8 cellular contexts compared by ENCODE assay signal in the genomic region with DNA sequence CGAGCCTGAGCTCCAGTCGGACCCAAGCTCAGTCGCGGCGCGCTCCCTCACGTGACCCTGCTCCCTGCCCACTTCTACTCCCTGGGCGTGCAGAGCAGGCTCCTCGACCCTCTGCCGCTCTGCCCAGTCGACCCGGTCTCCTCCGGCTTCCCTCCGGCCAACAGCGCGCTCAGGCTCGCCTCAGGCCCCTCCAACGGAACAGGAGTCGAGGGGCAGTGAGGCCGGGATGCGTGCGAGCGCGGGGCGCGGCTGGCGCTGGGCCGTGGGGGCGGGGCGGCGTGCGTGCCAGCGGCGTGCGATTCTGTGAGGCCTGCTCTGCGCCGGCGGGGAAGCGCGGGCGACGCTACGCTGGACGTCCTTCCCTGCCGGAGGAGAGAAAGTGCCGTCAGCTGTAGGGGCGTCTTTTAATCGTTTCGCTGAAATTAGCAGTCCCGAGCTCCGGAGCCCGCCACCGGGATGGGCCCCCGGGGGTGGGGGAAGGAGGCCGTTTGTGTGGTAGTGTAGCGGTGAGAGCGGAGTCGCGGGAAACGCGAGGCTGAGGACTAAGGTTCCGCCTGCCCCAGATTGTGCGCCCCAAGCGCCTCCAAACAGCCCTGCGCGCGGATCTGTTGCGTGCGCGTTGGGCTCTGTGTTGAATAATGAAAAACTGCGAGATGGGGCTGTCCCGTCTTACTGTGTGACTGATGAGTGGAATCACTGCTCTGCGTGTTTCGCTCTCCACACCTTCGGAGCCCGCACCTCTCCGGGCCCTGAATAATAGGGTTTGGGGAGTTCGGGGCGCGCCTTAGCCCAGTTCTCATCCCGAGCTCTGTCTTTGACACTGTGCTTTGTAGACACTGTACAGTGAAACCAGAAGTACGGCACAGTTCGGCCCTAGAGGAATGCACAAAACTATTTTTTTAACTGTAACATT. TPM values are rescaled to one million over a fixed set of nuclear protein-coding genes. Genes with fewer than 3 reads are reported as not detected.
DNase-seq lines count a peak whose midpoint lies in the region; ATAC-seq, FAIRE-seq and TF ChIP-seq lines count a peak whose summit lies in the region.

A gene with protein sequence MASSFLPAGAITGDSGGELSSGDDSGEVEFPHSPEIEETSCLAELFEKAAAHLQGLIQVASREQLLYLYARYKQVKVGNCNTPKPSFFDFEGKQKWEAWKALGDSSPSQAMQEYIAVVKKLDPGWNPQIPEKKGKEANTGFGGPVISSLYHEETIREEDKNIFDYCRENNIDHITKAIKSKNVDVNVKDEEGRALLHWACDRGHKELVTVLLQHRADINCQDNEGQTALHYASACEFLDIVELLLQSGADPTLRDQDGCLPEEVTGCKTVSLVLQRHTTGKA (minus strand): TSS at position 217 of the 913 bp plus-strand sequence. CDS start 311 bp downstream, outside the sequence.

- H3K4me1 Mint-ChIP-seq in CD14-positive monocyte, result peaks cover 25% of the 10 kb centered on the region
- peaks cover 24% of the 10 kb centered on the region for H3K4me1 Mint-ChIP-seq in dendritic cell treated with granulocyte-macrophage colony-stimulating factor and Interleukin-4, amounts not matched to agents 40 ng/mL and 50 ng/mL, for 4 days (ENCODE audit: low read depth)

- FAIRE-seq in HepG2 (lab: Jason Lieb, UNC), result no peak

- peak within 1 kb of the TSS; percentile 99 to 100 for H3K4me3 Mint-ChIP-seq in CD14-positive monocyte
- H3K4me3 Mint-ChIP-seq in dendritic cell treated with granulocyte-macrophage colony-stimulating factor and Interleukin-4, amounts not matched to agents 40 ng/mL and 50 ng/mL, for 4 days, result peak within 1 kb of the TSS; percentile 98

- H3K4me3 ChIP-seq in HepG2 (replicated peaks in 1 of 3; ENCODE audit: insufficient read depth in 1 of 3, low read depth in 2 of 3, low read length in 3 of 3), result peak within 1 kb of the TSS; percentile 73 to 90 (median 73)

- WGBS in HepG2 (ENCODE audit: low lambda C conversion rate), result under 1% methylated on average over 36 of the region's 83 CpGs

- H3K27me3 ChIP-seq in HepG2 (ENCODE audit: control insufficient read depth in 1 of 2, insufficient read depth in 2 of 2, low read length in 2 of 2), result no peaks in the 10 kb centered on the region; a peak in 1 of 5 replicates

- H3K27ac ChIP-seq in HepG2 (ENCODE audit: extremely low read length, insufficient read depth, low read length), result peak within 1 kb of the TSS; percentile 93

- peaks cover 0 to 2% (median 0%) of the 10 kb centered on the region in 3 donors for H3K27me3 Mint-ChIP-seq in CD14-positive monocyte (ENCODE audit: low read depth in 3 of 3)
- H3K27me3 Mint-ChIP-seq in dendritic cell treated with granulocyte-macrophage colony-stimulating factor and Interleukin-4, amounts not matched to agents 40 ng/mL and 50 ng/mL, for 4 days, result no peaks in the 10 kb centered on the region

- no peaks in the 10 kb centered on the region for H4K20me1 ChIP-seq in HepG2 (ENCODE audit: insufficient read depth, low read length)

- CTCF ChIA-PET in HepG2 (lab: Yijun Ruan, JAX; ENCODE audit: low intra/inter-chr PET ratio, low total read pairs), result no interaction called here

- peaks cover 0 to 5% of the 10 kb centered on the region in 2 donors for H3K36me3 Mint-ChIP-seq in CD14-positive monocyte
- H3K36me3 Mint-ChIP-seq in dendritic cell treated with granulocyte-macrophage colony-stimulating factor and Interleukin-4, amounts not matched to agents 40 ng/mL and 50 ng/mL, for 4 days (ENCODE audit: low read depth), result peaks cover 13% of the 10 kb centered on the region

- peak within 1 kb of the TSS; percentile 86 for H3K9ac ChIP-seq in HepG2 (ENCODE audit: insufficient read depth, low read depth, low read length)

- H3K36me3 ChIP-seq in HepG2 (replicated peaks in 1 of 2; ENCODE audit: control insufficient read depth in 1 of 2, insufficient read depth in 2 of 2, low read length in 2 of 2), result 0 out of 5 replicates have a peak, but pooled peaks cover 0 to 6% of the 10 kb centered on the region in 2 experiments

- no peak for TF ChIP-seq CTCF in CD14-positive monocyte (IDR thresholded peaks at IDR 0.05)
- TF ChIP-seq CTCF in HepG2 (CRISPR knock-in tag; IDR thresholded peaks at IDR 0.05), result no peak; the same call in 1 of the 2 replicates

- peak; percentile 73 to 83 for TF ChIP-seq POLR2A in HepG2 (IDR thresholded peaks at IDR 0.05; ENCODE audit: insufficient read depth in 1 of 2, low read depth in 2 of 2, low read length in 2 of 2)

- BruUV-seq in HepG2 (replicated peaks; lab: Mats Ljungman, UMichigan), result TSS peak; percentile 84

- H2AFZ ChIP-seq in HepG2 (ENCODE audit: low read length), result peak within 1 kb of the TSS; percentile 94

- in situ Hi-C loops in HepG2 (cut with HindIII; ENCODE audit: extremely low pct_ligation_motif_present, low pct_unique_long_range_greater_than_20kb), result loop anchor here (25.0 kb wide), 1 partner anchor 635 kb away; no protein-coding TSS in a partner anchor

- intact Hi-C loops in CD14-positive monocyte (cut with micrococcal nuclease), result no loop called here
- intact Hi-C loops in dendritic cell treated with granulocyte-macrophage colony-stimulating factor and Interleukin-4, amounts not matched to agents 40 ng/mL and 50 ng/mL, for 4 days (cut with micrococcal nuclease), result no loop called here
- intact Hi-C loops in HepG2 (cut with micrococcal nuclease; ENCODE audit: unreplicated experiment), result no loop called here

- ATAC-seq in HG03457 (IDR thresholded peaks at IDR 0.05; ENCODE audit: unreplicated experiment) (peak; percentile 64), HepG2 (peak; percentile 93)

- TF ChIP-seq RAD21 in HepG2 (CRISPR knock-in tag; IDR thresholded peaks at IDR 0.05), result peak; percentile 29; the same call in 1 of the 2 replicates

- H3K4me2 ChIP-seq in HepG2 (ENCODE audit: low read depth, low read length), result peak within 1 kb of the TSS; percentile 90

- no peaks in the 10 kb centered on the region for H3K9me3 ChIP-seq in HepG2 (ENCODE audit: low read length)

- peaks cover 47% of the 10 kb centered on the region for H3K4me1 ChIP-seq in HepG2 (ENCODE audit: insufficient read depth, low read length)

- TF ChIP-seq EP300 in HepG2 (IDR thresholded peaks at IDR 0.05; ENCODE audit: low read depth in 2 of 2, low read length in 2 of 2) (0 out of 4 replicates have a peak, but pooled peaks of 1 of the 2 experiments have one; percentile 7), HepG2 (CRISPR knock-in tag; IDR thresholded peaks at IDR 0.05; ENCODE audit: borderline replicate concordance) (peak; percentile 29)

- H3K27ac Mint-ChIP-seq in CD14-positive monocyte, result peak within 1 kb of the TSS; percentile 85 to 94 (median 91)
- H3K27ac Mint-ChIP-seq in dendritic cell treated with granulocyte-macrophage colony-stimulating factor and Interleukin-4, amounts not matched to agents 40 ng/mL and 50 ng/mL, for 4 days, result peak within 1 kb of the TSS; percentile 92

- H3K79me2 ChIP-seq in HepG2 (ENCODE audit: insufficient read depth, low read length), result peaks cover 31% of the 10 kb centered on the region

- no peaks in the 10 kb centered on the region for H3K9me3 Mint-ChIP-seq in CD14-positive monocyte
- no peaks in the 10 kb centered on the region for H3K9me3 Mint-ChIP-seq in dendritic cell treated with granulocyte-macrophage colony-stimulating factor and Interleukin-4, amounts not matched to agents 40 ng/mL and 50 ng/mL, for 4 days

- POLR2A ChIA-PET in HepG2 (lab: Yijun Ruan, JAX), result interaction anchor here (0.8 to 3.4 kb wide), 9 partner anchors 9 to 520 kb away, joined by 3 to 23 read pairs (median 4); partner anchors contain the start of genes STX6 and XPR1

- DNase-seq in CD14-positive monocyte (ENCODE audit: low spot score) (peak; percentile 65), GM19240 (ENCODE audit: insufficient read length, low spot score) (peak; percentile 68), NCI-H524 treated with DMSO at 0.1 percent for 48 hours (lab: John Stamatoyannopoulos, UW) (peak; percentile 37), HepG2 (ENCODE audit: low spot score) (peak; percentile 71)
- DNase-seq in activated CD4-positive, alpha-beta T cell treated with anti-CD3 and anti-CD28 coated beads, Interleukin-2, amount 50 U/mL, for 1 hour, result peak; percentile 84
- peak; percentile 88 for DNase-seq in stimulated activated CD4-positive, alpha-beta T cell treated with anti-CD3 and anti-CD28 coated beads, Interleukin-4, amount 100 ng/mL, for 1 hour

RNA-seq across cellular contexts. Expression of the gene that starts here (rescaled TPM):
- polyA plus RNA-seq in CD14-positive monocyte (10 to 100 TPM; 19.3 to 19.7 TPM), HepG2 (2011; rRNA removed) (33.5 and 34.6 TPM in 2 replicates)
- total RNA-seq in HepG2 (2016; rRNA removed; fragmentation: Illumina TruSeq; extraction: Trizol), result 40.3 and 47.2 TPM in 2 replicates
- 30.6 and 31.1 TPM in 2 replicates for total RNA-seq in HepG2 (2016; cell fraction: cytosol; rRNA removed; fragmentation: Illumina TruSeq; extraction: Trizol; ENCODE audit: low read depth)
- 41.0 and 43.9 TPM in 2 replicates for total RNA-seq in HepG2 (2016; cell fraction: insoluble cytoplasmic fraction; rRNA removed; fragmentation: Illumina TruSeq; extraction: Trizol)
- 32.9 and 34.9 TPM in 2 replicates for total RNA-seq in HepG2 (2016; cell fraction: membrane; rRNA removed; fragmentation: Illumina TruSeq; extraction: Trizol)
- 55.8 and 63.0 TPM in 2 replicates for total RNA-seq in HepG2 (2016; cell fraction: nucleus; rRNA removed; fragmentation: Illumina TruSeq; extraction: Trizol)
- 26.4 and 27.2 TPM in 2 replicates for polyA plus RNA-seq in HepG2 (2011; cell fraction: cytosol; rRNA removed)
- polyA plus RNA-seq in HepG2 (2011; cell fraction: nucleus; rRNA removed), result 68.1 and 72.9 TPM in 2 replicates
- 36.1 and 39.1 TPM in 2 replicates for polyA plus RNA-seq in HepG2 (2012)
- 21.5 and 22.5 TPM in 2 replicates for polyA plus RNA-seq in HepG2 (2016; cell fraction: cytosol; fragmentation: Illumina TruSeq; extraction: Trizol; ENCODE audit: low read depth)
- polyA plus RNA-seq in HepG2 (2016; cell fraction: insoluble cytoplasmic fraction; fragmentation: Illumina TruSeq; extraction: Trizol; ENCODE audit: low read depth), result 32.0 and 34.5 TPM in 2 replicates
- 24.3 and 28.2 TPM in 2 replicates for polyA plus RNA-seq in HepG2 (2016; cell fraction: membrane; fragmentation: Illumina TruSeq; extraction: Trizol; ENCODE audit: low read depth)
- 64.9 and 65.5 TPM in 2 replicates for polyA plus RNA-seq in HepG2 (2016; cell fraction: nucleus; fragmentation: Illumina TruSeq; extraction: Trizol; ENCODE audit: insufficient read depth, low read depth)
- 52.6 and 104 TPM in 2 replicates for polyA minus RNA-seq in HepG2 (2011; rRNA and poly(A)+ RNA removed; ENCODE audit: low replicate concordance)
- polyA minus RNA-seq in HepG2 (2011; cell fraction: cytosol; rRNA and poly(A)+ RNA removed), result 16.2 and 16.5 TPM in 2 replicates
- polyA minus RNA-seq in HepG2 (2011; cell fraction: nucleus; rRNA and poly(A)+ RNA removed), result 83.4 and 88.0 TPM in 2 replicates

Comparison
In these comparisons a context has a peak if more than half of its experiments do, and no peak if none do; other contexts are left out.
1. Peak in every context shown above with its lines: DNase-seq, ATAC-seq, H3K4me3 ChIP-seq and H3K27ac ChIP-seq.
2. DNase-seq: peak in every context shown above with its lines; median percentile 88 in stimulated activated CD4-positive, alpha-beta T cell treated with anti-CD3 and anti-CD28 coated beads, Interleukin-4, amount 100 ng/mL, for 1 hour; 84 in activated CD4-positive, alpha-beta T cell treated with anti-CD3 and anti-CD28 coated beads, Interleukin-2, amount 50 U/mL, for 1 hour; 71 in HepG2; 68 in GM19240; 65 in CD14-positive monocyte; 37 in NCI-H524 treated with DMSO at 0.1 percent for 48 hours.